1 cellular context compared by ENCODE assay signal in genomic region chr18:50396005-50396404, GRCh38.
A peak's percentile ranks its signal among the peaks of the same experiment; 100 is the strongest.
TF ChIP-seq lines count a peak whose summit lies in the region.

No MANE protein-coding gene starts in this region.

TF ChIP-seq in K562, 482 proteins besides CTCF, POLR2A, EP300 and RAD21 (continued from another document and continues in another):
- TF ChIP-seq ELK3 (CRISPR knock-in tag; IDR thresholded peaks at IDR 0.05) (no peak), TCF3 (CRISPR knock-in tag; IDR thresholded peaks at IDR 0.05) (peak; percentile 88), CCNT2 (IDR thresholded peaks at IDR 0.05; ENCODE audit: borderline replicate concordance, extremely low read depth, insufficient read length, low read depth, low read length) (peak; percentile 56), MCM7 (IDR thresholded peaks at IDR 0.05) (no peak), CHD2 (IDR thresholded peaks at IDR 0.05; ENCODE audit: low read depth, low read length) (no peak), ZNF12 (CRISPR knock-in tag; IDR thresholded peaks at IDR 0.05) (no peak), MTF1 (CRISPR knock-in tag; IDR thresholded peaks at IDR 0.05; ENCODE audit: borderline replicate concordance) (no peak), SRF (CRISPR knock-in tag; IDR thresholded peaks at IDR 0.05) (no peak), ZNF764 (CRISPR knock-in tag; IDR thresholded peaks at IDR 0.05; ENCODE audit: low read depth) (no peak), FOXJ2 (tag; IDR thresholded peaks at IDR 0.05) (no peak), CHD4 (IDR thresholded peaks at IDR 0.05; ENCODE audit: insufficient read depth, insufficient replicate concordance, low read depth, low read length, poor library complexity, severe bottlenecking) (no peak), CHD7 (IDR thresholded peaks at IDR 0.05; ENCODE audit: low read depth, low read length) (no peak), ERF (CRISPR knock-in tag; IDR thresholded peaks at IDR 0.05) (no peak), POLR2AphosphoS2 (IDR thresholded peaks at IDR 0.05; ENCODE audit: low read length) (no peak), HMBOX1 (IDR thresholded peaks at IDR 0.05) (peak; percentile 96), ZNF253 (CRISPR knock-in tag; conservative IDR thresholded peaks at IDR 0.05) (no peak), ARID3B (CRISPR knock-in tag; IDR thresholded peaks at IDR 0.05; ENCODE audit: borderline replicate concordance) (no peak), HNRNPUL1 (IDR thresholded peaks at IDR 0.05; ENCODE audit: low read length) (no peak), NCOA2 (IDR thresholded peaks at IDR 0.05; ENCODE audit: partially characterized antibody in 2 of 2) (no peak), RREB1 (CRISPR knock-in tag; IDR thresholded peaks at IDR 0.05) (no peak), ZNF146 (CRISPR knock-in tag; IDR thresholded peaks at IDR 0.05; ENCODE audit: unreplicated experiment) (no peak), ZNF445 (CRISPR knock-in tag; IDR thresholded peaks at IDR 0.05; ENCODE audit: low read depth) (no peak), KLF10 (CRISPR knock-in tag; IDR thresholded peaks at IDR 0.05) (no peak), FOXK1 (CRISPR knock-in tag; IDR thresholded peaks at IDR 0.05; ENCODE audit: borderline replicate concordance) (no peak), PRPF4 (IDR thresholded peaks at IDR 0.05; ENCODE audit: insufficient read depth, low read depth, low read length, poor library complexity, severe bottlenecking) (no peak), FOXJ3 (CRISPR knock-in tag; IDR thresholded peaks at IDR 0.05) (no peak), ZBTB9 (CRISPR knock-in tag; IDR thresholded peaks at IDR 0.05) (no peak), THRA (IDR thresholded peaks at IDR 0.05) (no peak), CAMTA2 (CRISPR knock-in tag; conservative IDR thresholded peaks at IDR 0.05) (no peak), NFIX (CRISPR knock-in tag; IDR thresholded peaks at IDR 0.05; ENCODE audit: low read depth) (no peak), COPS2 (conservative IDR thresholded peaks at IDR 0.05) (no peak), HMGN3 (IDR thresholded peaks at IDR 0.05; ENCODE audit: borderline replicate concordance, extremely low read depth, insufficient read length, low read depth, low read length) (no peak), NONO (IDR thresholded peaks at IDR 0.05; ENCODE audit: low read depth in 2 of 2, low read length in 1 of 2) (no peak), CTBP1 (IDR thresholded peaks at IDR 0.05; ENCODE audit: borderline replicate concordance) (peak; percentile 71; the same call in 1 of the 2 replicates), STAT5B (CRISPR knock-in tag; IDR thresholded peaks at IDR 0.05) (no peak), FOXK2 (conservative IDR thresholded peaks at IDR 0.05 in 1 of 2, IDR thresholded peaks at IDR 0.05 in 1 of 2; ENCODE audit: low read depth in 2 of 2) (no peak), GTF2F1 (IDR thresholded peaks at IDR 0.05; ENCODE audit: low read depth, low read length) (no peak), TCF7L2 (IDR thresholded peaks at IDR 0.05; ENCODE audit: low read depth, low read length) (no peak)
